ENCODE assay signal across 10 cellular contexts in the genomic region with DNA sequence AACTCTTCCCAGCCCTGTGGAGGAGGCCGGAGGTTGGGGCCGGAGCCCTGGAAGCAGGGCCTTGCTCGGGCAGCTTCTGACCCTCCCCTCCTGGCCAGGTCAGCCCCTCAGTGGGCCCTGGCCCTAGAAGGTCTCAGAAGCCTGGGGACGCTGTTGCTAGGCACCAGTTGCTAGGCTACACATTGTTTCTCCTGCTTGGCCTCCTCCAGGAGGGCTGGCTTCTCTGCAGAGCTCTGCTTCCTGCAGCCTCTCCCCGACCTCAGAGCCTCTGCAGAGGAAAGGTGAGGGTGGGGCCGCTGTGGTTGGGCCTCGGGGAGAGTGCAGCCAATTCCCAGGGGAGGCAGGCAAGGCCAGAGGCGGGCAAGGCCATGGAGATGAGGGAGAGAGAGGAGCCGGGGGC. TPM values are rescaled to one million over a fixed set of nuclear protein-coding genes. Genes with fewer than 3 reads are reported as not detected.
DNase-seq lines count a peak whose midpoint lies in the region; ATAC-seq and TF ChIP-seq lines count a peak whose summit lies in the region.
"Had no signal": no experiment of that assay in that cellular context is flagged by ENCODE, and none has a peak within 500 bp of the region (broad histone marks: within the 10 kb centered on the region; RNA-seq: fewer than 3 reads in every experiment).

No MANE protein-coding gene starts in this region.

- TF ChIP-seq CTCF in CD8-positive, alpha-beta T cell (IDR thresholded peaks at IDR 0.05): no peak

- H3K9me3 ChIP-seq in CD8-positive, alpha-beta T cell (ENCODE audit: low read length): no peaks in the 10 kb centered on the region

- H3K4me1 Mint-ChIP-seq in activated naive CD4-positive, alpha-beta T cell treated with anti-CD3 and anti-CD28 coated beads, Interleukin-2, amount 10 ng/mL, durations not matched to agents 7 days and 5 days: peaks cover 7% of the 10 kb centered on the region
- H3K4me1 Mint-ChIP-seq in CD8-positive, alpha-beta T cell (ENCODE audit: low read depth): peaks cover 8% of the 10 kb centered on the region
- H3K4me1 Mint-ChIP-seq: activated CD4-positive, alpha-beta T cell treated with anti-CD3 and anti-CD28 coated beads for 36 hours had no signal

- ATAC-seq in GM19463 (IDR thresholded peaks at IDR 0.05; ENCODE audit: unreplicated experiment): no peak
- ATAC-seq in CD8-positive, alpha-beta T cell: no peak
- ATAC-seq in HG03457 (IDR thresholded peaks at IDR 0.05; ENCODE audit: unreplicated experiment): no peak
- ATAC-seq: activated CD4-positive, alpha-beta T cell treated with anti-CD3 and anti-CD28 coated beads for 36 hours had no signal

- H3K4me3 ChIP-seq in CD8-positive, alpha-beta T cell (ENCODE audit: low read depth, low read length): no peak overlapping the region

- no peaks in the 10 kb centered on the region for H3K36me3 ChIP-seq in CD8-positive, alpha-beta T cell (ENCODE audit: insufficient read depth, low read length)

- no peaks in the 10 kb centered on the region for H3K27me3 ChIP-seq in CD8-positive, alpha-beta T cell (ENCODE audit: insufficient read depth, low read length)

- POLR2A ChIA-PET in CD8-positive, alpha-beta T cell (lab: Charles Lee): no interaction called here

- no peak overlapping the region for H3K27ac Mint-ChIP-seq in activated naive CD4-positive, alpha-beta T cell treated with anti-CD3 and anti-CD28 coated beads, Interleukin-2, amount 10 ng/mL, durations not matched to agents 7 days and 5 days
- H3K27ac Mint-ChIP-seq in CD8-positive, alpha-beta T cell: no peak overlapping the region
- H3K27ac Mint-ChIP-seq: activated CD4-positive, alpha-beta T cell treated with anti-CD3 and anti-CD28 coated beads for 36 hours had no signal

- H3K27me3 Mint-ChIP-seq in activated naive CD4-positive, alpha-beta T cell treated with anti-CD3 and anti-CD28 coated beads, Interleukin-2, amount 10 ng/mL, durations not matched to agents 7 days and 5 days: peaks cover 3% of the 10 kb centered on the region
- H3K27me3 Mint-ChIP-seq in CD8-positive, alpha-beta T cell (ENCODE audit: low read depth): peaks cover 7% of the 10 kb centered on the region
- H3K27me3 Mint-ChIP-seq: activated CD4-positive, alpha-beta T cell treated with anti-CD3 and anti-CD28 coated beads for 36 hours had no signal

- no peaks in the 10 kb centered on the region for H3K36me3 Mint-ChIP-seq in activated naive CD4-positive, alpha-beta T cell treated with anti-CD3 and anti-CD28 coated beads, Interleukin-2, amount 10 ng/mL, durations not matched to agents 7 days and 5 days
- H3K36me3 Mint-ChIP-seq in CD8-positive, alpha-beta T cell: no peaks in the 10 kb centered on the region

- intact Hi-C loops in CD8-positive, alpha-beta T cell (cut with DNase I, micrococcal nuclease): no loop called here

- no peak overlapping the region for H3K4me3 Mint-ChIP-seq in activated naive CD4-positive, alpha-beta T cell treated with anti-CD3 and anti-CD28 coated beads, Interleukin-2, amount 10 ng/mL, durations not matched to agents 7 days and 5 days
- no peak overlapping the region for H3K4me3 Mint-ChIP-seq in CD8-positive, alpha-beta T cell
- H3K4me3 Mint-ChIP-seq: activated CD4-positive, alpha-beta T cell treated with anti-CD3 and anti-CD28 coated beads for 36 hours had no signal

- CTCF ChIA-PET in activated naive CD4-positive, alpha-beta T cell treated with anti-CD3 and anti-CD28 coated beads, Interleukin-2, amount 10 ng/mL, durations not matched to agents 7 days and 5 days (lab: Charles Lee): interaction anchor here (9.2 kb wide), 1 partner anchor 38 kb away, joined by 141 read pairs; no protein-coding TSS in a partner anchor
- CTCF ChIA-PET in CD8-positive, alpha-beta T cell (lab: Charles Lee): interaction anchor here (1.3 kb wide), 1 partner anchor 36 kb away, joined by 6 read pairs; no protein-coding TSS in a partner anchor

- peaks cover 8% of the 10 kb centered on the region for H3K4me1 ChIP-seq in CD8-positive, alpha-beta T cell (ENCODE audit: insufficient read depth, low read length)

- peak overlapping the region; percentile 54 for H3K27ac ChIP-seq in temporal lobe (ENCODE audit: low read depth, low read length)
- H3K27ac ChIP-seq in CD8-positive, alpha-beta T cell (ENCODE audit: low read depth, low read length): no peak overlapping the region

- DNase-seq in activated naive CD4-positive, alpha-beta T cell treated with anti-CD3 and anti-CD28 coated beads, Interleukin-2, amount 10 ng/mL, durations not matched to agents 7 days and 5 days: peak; percentile 31
- no peak for DNase-seq in activated naive CD4-positive, alpha-beta T cell treated with Interleukin-2 at 50 U/mL for 16 hours
- DNase-seq in NCI-H226 (peak; percentile 41), dermis blood vessel endothelial cell (peak; percentile 39)
- DNase-seq in CD8-positive, alpha-beta T cell: no peak
- DNase-seq: activated CD4-positive, alpha-beta T cell treated with anti-CD3 and anti-CD28 coated beads for 36 hours; AML-193 had no signal

- H3K9me3 Mint-ChIP-seq in activated naive CD4-positive, alpha-beta T cell treated with anti-CD3 and anti-CD28 coated beads, Interleukin-2, amount 10 ng/mL, durations not matched to agents 7 days and 5 days: no peaks in the 10 kb centered on the region
- no peaks in the 10 kb centered on the region for H3K9me3 Mint-ChIP-seq in CD8-positive, alpha-beta T cell

RNA-seq across cellular contexts. Expression of a gene that starts 27.6 kb away (rescaled TPM):
- total RNA-seq in dermis blood vessel endothelial cell (not detected in 2 replicates), temporal lobe (2.5 TPM)
- total RNA-seq in CD8-positive, alpha-beta T cell: not detected
- total RNA-seq: activated CD4-positive, alpha-beta T cell treated with anti-CD3 and anti-CD28 coated beads for 36 hours had no signal

RNA-seq across cellular contexts. Expression of a gene that starts 51.0 kb away (rescaled TPM):
- total RNA-seq in dermis blood vessel endothelial cell (23.2 and 57.0 TPM in 2 replicates), temporal lobe (29.3 TPM)
- total RNA-seq in CD8-positive, alpha-beta T cell: 10 to 100 TPM; 31.4 to 33.0 TPM

RNA-seq across cellular contexts. Expression of a gene that starts 51.2 kb away (rescaled TPM):
- total RNA-seq in dermis blood vessel endothelial cell (16.7 and 22.2 TPM in 2 replicates), temporal lobe (23.4 TPM)
- total RNA-seq in CD8-positive, alpha-beta T cell: 100 to 1,000 TPM; 106 to 111 TPM

Comparison
In these comparisons a context has a peak if more than half of its experiments do, and no peak if none do; other contexts are left out.
1. DNase-seq: peak in activated naive CD4-positive, alpha-beta T cell treated with anti-CD3 and anti-CD28 coated beads, Interleukin-2, amount 10 ng/mL, durations not matched to agents 7 days and 5 days (single experiment), NCI-H226 (single experiment) and dermis blood vessel endothelial cell (single experiment); none in activated naive CD4-positive, alpha-beta T cell treated with Interleukin-2 at 50 U/mL for 16 hours (single experiment) and CD8-positive, alpha-beta T cell (0 of 7).